In genomic region chr4:73258668-73259551, GRCh38 we compare ENCODE assay signal across 8 cellular contexts. TPM values are rescaled to one million over a fixed set of nuclear protein-coding genes. Genes with fewer than 3 reads are reported as not detected.
DNase-seq lines count a peak whose midpoint lies in the region; ATAC-seq and TF ChIP-seq lines count a peak whose summit lies in the region.

Gene ANKRD17 (minus strand): TSS chr4:73258798. CDS start chr4:73258668, 130 bp downstream.

- no peaks in the 10 kb centered on the region for H3K9me3 ChIP-seq in spleen

- no peaks in the 10 kb centered on the region for H3K27me3 Mint-ChIP-seq in WTC11 (ENCODE audit: low read depth)
- H3K27me3 Mint-ChIP-seq in immature natural killer cell (ENCODE audit: low read depth in 3 of 3) = peaks cover 10 to 26% (median 20%) of the 10 kb centered on the region in 3 donors

- H3K27ac Mint-ChIP-seq in WTC11 (peak within 1 kb of the TSS; percentile 99), immature natural killer cell (peak within 1 kb of the TSS; percentile 99 to 100 (median 100))

- CTCF ChIA-PET in WTC11 (lab: Charles Lee) = interaction anchor here (0.6 to 2.8 kb wide), 7 partner anchors 13 to 923 kb away, joined by 3 to 12 read pairs (median 3); no protein-coding TSS in a partner anchor

- H3K4me1 ChIP-seq in spleen = peaks cover 33 to 72% (median 58%) of the 10 kb centered on the region in 6 donors

- peaks cover 33% of the 10 kb centered on the region for H3K4me1 Mint-ChIP-seq in WTC11
- peaks cover 56 to 68% of the 10 kb centered on the region in 2 donors for H3K4me1 Mint-ChIP-seq in immature natural killer cell

- H3K36me3 ChIP-seq in spleen = peaks cover 0 to 8% (median 0%) of the 10 kb centered on the region in 6 donors

- DNase-seq in AG08395 (ENCODE audit: low spot score) = peak; percentile 87
- DNase-seq in NCI-H2227 treated with DMSO at 0.1 percent for 48 hours (lab: John Stamatoyannopoulos, UW) = peak; percentile 82
- peak; percentile 93 for DNase-seq in WTC11 (ENCODE audit: low spot score)
- peak; percentile 95 for DNase-seq in cardiac fibroblast (ENCODE audit: low read depth in 2 of 2)
- peak; percentile 95 to 96 (median 95) for DNase-seq in immature natural killer cell
- DNase-seq in spleen = peak; percentile 99

- H3K4me3 ChIP-seq in cardiac fibroblast (replicated peaks in 1 of 2; ENCODE audit: low read depth in 2 of 2, low read length in 2 of 2) (peak within 1 kb of the TSS; percentile 91 to 94), spleen (peak within 1 kb of the TSS; percentile 67 to 94 (median 80))

- peak within 1 kb of the TSS; percentile 86 to 99 (median 98) for H3K27ac ChIP-seq in spleen

- H3K9me3 Mint-ChIP-seq in WTC11 = no peaks in the 10 kb centered on the region
- peaks cover 0 to 2% (median 0%) of the 10 kb centered on the region in 6 donors for H3K9me3 Mint-ChIP-seq in immature natural killer cell

- H3K36me3 Mint-ChIP-seq in WTC11 (peaks cover 9% of the 10 kb centered on the region; the same call in 1 of the 2 replicates), immature natural killer cell (no peaks in the 10 kb centered on the region)

- TF ChIP-seq CTCF in WTC11 (IDR thresholded peaks at IDR 0.05) = no peak
- TF ChIP-seq CTCF in cardiac fibroblast (IDR thresholded peaks at IDR 0.05; ENCODE audit: low read depth, low read length) = no peak
- TF ChIP-seq CTCF in spleen (IDR thresholded peaks at IDR 0.05 in 8 of 11, conservative IDR thresholded peaks at IDR 0.05 in 3 of 11) = peak in 9 of 11 experiments; percentile 18 to 69 (median 36)

- H3K27me3 ChIP-seq in spleen (replicated peaks in 1 of 7) = no peaks in the 10 kb centered on the region

- peak; percentile 12 to 54 (median 42) for TF ChIP-seq POLR2A in spleen (IDR thresholded peaks at IDR 0.05)

- ATAC-seq in GM18907 (IDR thresholded peaks at IDR 0.05; ENCODE audit: unreplicated experiment) = peak; percentile 83
- ATAC-seq in HG03159 (IDR thresholded peaks at IDR 0.05; ENCODE audit: unreplicated experiment) = peak; percentile 77
- peak; percentile 75 for ATAC-seq in WTC11

- intact Hi-C loops in spleen (cut with DNase I; ENCODE audit: low total_unique reads) = no loop called here

- H3K4me3 Mint-ChIP-seq in WTC11 (peak within 1 kb of the TSS; percentile 99), immature natural killer cell (peak within 1 kb of the TSS; percentile 96 to 100 (median 99))

- POLR2A ChIA-PET in WTC11 (lab: Charles Lee) = interaction anchor here (0.6 to 0.9 kb wide), 3 partner anchors 14 to 1494 kb away, joined by 3 read pairs; no protein-coding TSS in a partner anchor

- 0 to 1% (median 1%) methylated on average over 62 to 78 of the region's 79 CpGs for WGBS in spleen, 5 donors

TF ChIP-seq in WTC11, 78 proteins besides CTCF, POLR2A, EP300 and RAD21 (continues in another document):
- TF ChIP-seq EMX1 (CRISPR knock-in tag; IDR thresholded peaks at IDR 0.05) (no peak), ZNF281 (CRISPR knock-in tag; IDR thresholded peaks at IDR 0.05) (no peak), USF1 (CRISPR knock-in tag; IDR thresholded peaks at IDR 0.05) (no peak), MAX (CRISPR knock-in tag; IDR thresholded peaks at IDR 0.05) (peak; percentile 80), ZNF425 (CRISPR knock-in tag; conservative IDR thresholded peaks at IDR 0.05) (no peak), CBFB (CRISPR knock-in tag; IDR thresholded peaks at IDR 0.05; ENCODE audit: low read depth) (no peak), E2F1 (CRISPR knock-in tag; IDR thresholded peaks at IDR 0.05) (no peak), ZNF232 (CRISPR knock-in tag; IDR thresholded peaks at IDR 0.05) (no peak), NFYB (CRISPR knock-in tag; conservative IDR thresholded peaks at IDR 0.05; ENCODE audit: low read depth) (no peak), HMGA2 (CRISPR knock-in tag; IDR thresholded peaks at IDR 0.05) (peak; percentile 36; the same call in 1 of the 2 replicates), ERG (CRISPR knock-in tag; IDR thresholded peaks at IDR 0.05) (no peak), FOXP4 (CRISPR knock-in tag; IDR thresholded peaks at IDR 0.05) (no peak), ELF4 (CRISPR knock-in tag; IDR thresholded peaks at IDR 0.05; ENCODE audit: low read depth) (no peak)

RNA-seq across cellular contexts. Expression of gene ANKRD17, which starts in this region (rescaled TPM):
- total RNA-seq in WTC11 (2021) (66.9 to 76.0 TPM (median 71.0 TPM) in 3 replicates), spleen (10 to 100 TPM; 53.1 to 71.5 (median 63.3) TPM)
- polyA plus RNA-seq in immature natural killer cell (10 to 100 TPM in 1 of 3 donors, 1 to 10 TPM in 2; 4.8 to 15.9 (median 8.5) TPM), spleen (1 to 10 TPM; 7.1 to 8.0 (median 7.4) TPM)

Comparison
In these comparisons a context has a peak if more than half of its experiments do, and no peak if none do; other contexts are left out.
1. Peak in every context shown above with its lines: DNase-seq, ATAC-seq, H3K4me3 ChIP-seq and H3K27ac ChIP-seq.
2. CTCF ChIP-seq: peak in spleen (9 of 11); none in WTC11 (single experiment) and cardiac fibroblast (single experiment).